8 cellular contexts compared by ENCODE assay signal in the genomic region with DNA sequence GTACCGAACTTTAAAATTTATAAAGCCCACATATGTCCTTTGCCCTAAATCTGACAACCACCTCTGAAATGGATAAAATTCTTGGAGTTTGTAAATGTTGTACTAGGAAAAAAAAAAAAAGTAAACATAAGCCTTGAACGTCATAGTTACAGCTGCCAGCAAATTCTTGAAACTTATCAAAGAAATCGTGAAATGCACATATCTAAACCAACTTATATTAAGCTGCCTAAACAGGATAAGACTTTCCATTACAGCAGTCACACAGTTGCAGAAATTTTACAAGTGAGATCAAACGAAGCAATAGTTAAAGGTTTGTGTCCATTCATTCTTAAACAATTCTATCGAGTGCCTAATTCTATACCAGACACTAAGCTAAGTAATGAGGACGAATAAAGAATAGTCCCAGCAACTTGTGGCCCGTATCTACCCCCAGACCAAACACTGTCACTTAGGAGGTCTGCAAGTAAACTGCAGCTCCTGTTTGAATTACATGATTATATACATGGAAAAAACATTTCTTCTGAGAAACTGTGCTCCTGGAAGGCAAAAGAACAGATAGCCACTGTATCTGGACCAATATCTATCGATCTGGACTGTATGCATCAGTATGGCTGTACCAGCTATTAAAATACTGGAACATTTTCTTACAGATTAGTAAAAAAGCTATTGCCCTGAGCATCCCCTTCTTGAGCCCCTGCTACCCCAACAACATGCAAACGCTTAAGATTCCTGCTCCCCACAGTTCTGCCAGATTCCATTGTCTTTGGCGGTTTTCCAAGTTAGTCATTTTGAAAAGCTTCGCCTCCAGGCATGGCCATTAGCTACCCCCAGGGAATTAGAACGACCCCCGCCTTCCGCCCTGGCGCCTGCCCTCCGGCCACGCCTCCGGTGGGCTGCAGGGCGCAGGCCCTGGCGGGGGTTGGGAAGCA. TPM values are rescaled to one million over a fixed set of nuclear protein-coding genes. Genes with fewer than 3 reads are reported as not detected.
A peak's percentile ranks its signal among the peaks of the same experiment; 100 is the strongest.
DNase-seq lines count a peak whose midpoint lies in the region; ATAC-seq, FAIRE-seq and TF ChIP-seq lines count a peak whose summit lies in the region.

No MANE protein-coding gene starts in this region.

- RAD21 ChIA-PET in GM12878 (lab: Charles Lee; ENCODE audit: unreplicated experiment): no interaction called here

- H4K8ac ChIP-seq in IMR-90 (ENCODE audit: low read depth in 2 of 2, low read length in 2 of 2): peak overlapping the region; percentile 63 to 92

- 0% methylated on average over 2 of the region's 20 CpGs; no CpG with 5 or more reads in 1 of the 2 experiments for WGBS in IMR-90 (ENCODE audit: extremely low coverage in 2 of 2, insufficient read length in 1 of 2), 2 experiments
- WGBS in GM12878 (ENCODE audit: insufficient coverage, insufficient replicate concordance, low lambda C conversion rate, missing lambda C conversion rate): 43% methylated on average over 20 of the region's 20 CpGs

- in situ Hi-C loops in IMR-90 (cut with MboI; ENCODE audit: low sequenced_read_pairs): no loop called here
- in situ Hi-C loops in GM12878 (cut with MboI): no loop called here

- peaks cover 0 to 12% of the 10 kb centered on the region in 2 experiments; a peak in 1 of 4 replicates for H3K79me1 ChIP-seq in IMR-90 (ENCODE audit: low read depth in 1 of 2, low read length in 2 of 2)

- peaks cover 14% of the 10 kb centered on the region for H3K79me2 ChIP-seq in GM12878 (ENCODE audit: control insufficient read depth, insufficient read depth, low read length)

- H4K20me1 ChIP-seq in IMR-90 (ENCODE audit: insufficient read depth, low read length): no peaks in the 10 kb centered on the region
- no peaks in the 10 kb centered on the region for H4K20me1 ChIP-seq in GM12878 (ENCODE audit: control insufficient read depth, insufficient read depth)

- peak overlapping the region; percentile 65; the same call in 1 of the 2 replicates for H3K14ac ChIP-seq in IMR-90 (replicated peaks; ENCODE audit: low read depth, low read length)

- TF ChIP-seq RAD21 in IMR-90 (IDR thresholded peaks at IDR 0.05; ENCODE audit: low read length) (no peak), GM12878 (IDR thresholded peaks at IDR 0.05; ENCODE audit: insufficient read depth, low read depth, low read length) (no peak)

- H3K36me3 ChIP-seq in IMR-90 (ENCODE audit: control insufficient read depth, insufficient read depth, low read length): no peaks in the 10 kb centered on the region
- H3K36me3 ChIP-seq in GM12878 (ENCODE audit: control insufficient read depth in 2 of 2, insufficient read depth in 2 of 2, low read length in 1 of 2): no peaks in the 10 kb centered on the region

- H3K4me2 ChIP-seq in IMR-90 (ENCODE audit: low read depth, low read length) (peak overlapping the region; percentile 99), GM12878 (ENCODE audit: control insufficient read depth, insufficient read depth) (no peak overlapping the region)

- peak overlapping the region; percentile 84 for H2BK120ac ChIP-seq in IMR-90 (ENCODE audit: low read depth, low read length)

- H3K4ac ChIP-seq in IMR-90 (ENCODE audit: low read depth, low read length): peak overlapping the region; percentile 61

- POLR2A ChIA-PET in IMR-90 (lab: Charles Lee; ENCODE audit: unreplicated experiment): no interaction called here
- POLR2A ChIA-PET in GM12878 (lab: Charles Lee): no interaction called here

- H2AK9ac ChIP-seq in IMR-90 (replicated peaks; ENCODE audit: low read depth, low read length, poor library complexity): no peak overlapping the region

- H4K5ac ChIP-seq in IMR-90 (ENCODE audit: low read depth, low read length): peak overlapping the region; percentile 96

- H3K9me1 ChIP-seq in IMR-90 (ENCODE audit: insufficient read depth, low read length): peaks cover 3% of the 10 kb centered on the region; the same call in 1 of the 2 replicates

- no peaks in the 10 kb centered on the region for H3K9me3 ChIP-seq in IMR-90 (ENCODE audit: control insufficient read depth, insufficient read depth, low read length)
- H3K9me3 ChIP-seq in GM12878 (replicated peaks; ENCODE audit: control insufficient read depth, insufficient read depth, low read length): no peaks in the 10 kb centered on the region

- DNase-seq in AG08395 (ENCODE audit: low spot score) (peak; percentile 27), IMR-90 (peak; percentile 90), GM12878 (ENCODE audit: low read depth, low spot score) (no peak), islet precursor cell (peak; percentile 61), superior temporal gyrus (ENCODE audit: extremely low spot score) (peak; percentile 36), NCI-H1694 (lab: John Stamatoyannopoulos, UW) (no peak)

- BruUV-seq in IMR-90 (replicated peaks; lab: Mats Ljungman, UMichigan): no TSS peak
- BruUV-seq in GM12878 (replicated peaks; lab: Mats Ljungman, UMichigan): no TSS peak

- intact Hi-C loops in IMR-90 (cut with micrococcal nuclease): no loop called here
- intact Hi-C loops in GM12878 (cut with micrococcal nuclease; ENCODE audit: unreplicated experiment): no loop called here

- H3K4me1 ChIP-seq in IMR-90 (ENCODE audit: control insufficient read depth, insufficient read depth, low read length) (peaks cover 12% of the 10 kb centered on the region), GM12878 (ENCODE audit: control insufficient read depth, insufficient read depth, low read length) (no peaks in the 10 kb centered on the region)

- peak overlapping the region; percentile 92 for H4K91ac ChIP-seq in IMR-90 (ENCODE audit: insufficient read depth, low read depth, low read length)

- H2BK15ac ChIP-seq in IMR-90 (ENCODE audit: low read depth, low read length): peak overlapping the region; percentile 39

- no peak for FAIRE-seq in GM12878 (lab: Jason Lieb, UNC)

- peak overlapping the region; percentile 58 for H2AFZ ChIP-seq in IMR-90 (replicated peaks; ENCODE audit: low read length, poor library complexity)
- H2AFZ ChIP-seq in GM12878 (ENCODE audit: control insufficient read depth, low read depth, low read length): no peak overlapping the region

- TF ChIP-seq EP300 in GM12878 (IDR thresholded peaks at IDR 0.05; ENCODE audit: borderline replicate concordance in 1 of 2, control insufficient read depth in 1 of 2, low read depth in 2 of 2, low read length in 2 of 2): no peak

- ATAC-seq in IMR-90 (ENCODE audit: low read depth) (peak; percentile 66), GM12878 (peak; percentile 25), GM18858 (IDR thresholded peaks at IDR 0.05; ENCODE audit: unreplicated experiment) (no peak), GM19397 (IDR thresholded peaks at IDR 0.05; ENCODE audit: unreplicated experiment) (no peak)

- peak overlapping the region; percentile 92 for H3K27ac ChIP-seq in IMR-90 (ENCODE audit: insufficient read depth, low read length)
- no peak overlapping the region for H3K27ac ChIP-seq in GM12878 (ENCODE audit: control insufficient read depth, insufficient read depth)

- dilution Hi-C loops in IMR-90 (cut with HindIII; ENCODE audit: low sequenced_read_pairs, unreplicated experiment): no loop called here

- peak overlapping the region; percentile 73 for H3K23ac ChIP-seq in IMR-90 (ENCODE audit: low read depth, low read length)

- peak overlapping the region; percentile 99 for H3K18ac ChIP-seq in IMR-90 (ENCODE audit: low read depth, low read length)

- peak overlapping the region; percentile 32 for H3K4me3 ChIP-seq in IMR-90 (ENCODE audit: insufficient read depth, low read depth, low read length)
- no peak overlapping the region for H3K4me3 ChIP-seq in GM12878

- peak overlapping the region; percentile 85 for H2BK20ac ChIP-seq in IMR-90 (ENCODE audit: low read depth, low read length)

- CTCF ChIA-PET in IMR-90 (lab: Yijun Ruan, JAX) (no interaction called here), GM12878 (lab: Yijun Ruan, JAX) (no interaction called here)

- SMC1A ChIA-PET in GM12878 (lab: Charles Lee; ENCODE audit: uncharacterized antibody, unreplicated experiment): no interaction called here

- H3K9ac ChIP-seq in IMR-90 (ENCODE audit: low read depth, low read length) (peak overlapping the region; percentile 73), GM12878 (ENCODE audit: control insufficient read depth, insufficient read depth, low read length) (no peak overlapping the region)

- H3K56ac ChIP-seq in IMR-90 (ENCODE audit: extremely low read depth, insufficient read depth, low read length): peak overlapping the region; percentile 76

- no peak for TF ChIP-seq CTCF in IMR-90 (conservative IDR thresholded peaks at IDR 0.05; ENCODE audit: low read depth, low read length)
- no peak for TF ChIP-seq CTCF in GM12878 (IDR thresholded peaks at IDR 0.05 in 2 of 3, conservative IDR thresholded peaks at IDR 0.05 in 1 of 3; ENCODE audit: control insufficient read depth in 2 of 3, extremely low read depth in 1 of 3, insufficient read depth in 1 of 3, low read depth in 3 of 3, low read length in 3 of 3)

- no peak for TF ChIP-seq POLR2A in IMR-90 (IDR thresholded peaks at IDR 0.05; ENCODE audit: low read depth, low read length)
- TF ChIP-seq POLR2A in GM12878 (IDR thresholded peaks at IDR 0.05; ENCODE audit: low read depth, low read length): no peak

- peak overlapping the region; percentile 100 for H2BK5ac ChIP-seq in IMR-90 (ENCODE audit: low read depth, low read length, poor library complexity, severe bottlenecking)

- H3K27me3 ChIP-seq in IMR-90 (ENCODE audit: control insufficient read depth, insufficient read depth, low read length): no peaks in the 10 kb centered on the region
- H3K27me3 ChIP-seq in GM12878 (replicated peaks in 1 of 2; ENCODE audit: control insufficient read depth in 2 of 2, insufficient read depth in 2 of 2, low read length in 1 of 2): no peaks in the 10 kb centered on the region

- H2AK5ac ChIP-seq in IMR-90 (ENCODE audit: low read depth, low read length): peak overlapping the region; percentile 14; the same call in 1 of the 2 replicates

RNA-seq across cellular contexts. Expression of a gene that starts 3.4 kb away (rescaled TPM):
- total RNA-seq in IMR-90 (2012; rRNA removed) (57.4 and 78.9 TPM in 2 replicates), GM12878 (2014; rRNA removed) (20.4 and 25.1 TPM in 2 replicates), GM12878 (2014; rRNA removed; fragmentation: Illumina TruSeq; extraction: Trizol) (28.0 and 29.0 TPM in 2 replicates), GM12878 (2021) (21.0 and 21.7 TPM in 2 replicates)
- polyA plus RNA-seq in IMR-90 (2012; rRNA removed) (26.7 and 35.9 TPM in 2 replicates), GM12878 (2011; rRNA removed) (24.6 and 36.7 TPM in 2 replicates), GM12878 (2014; fragmentation: Illumina TruSeq; extraction: Trizol) (30.0 and 34.0 TPM in 2 replicates), GM12878 (2014; fragmentation: Nextera tagmentation; extraction: Ambion mirVana) (10 to 100 TPM; 27.4 to 36.7 TPM), GM12878 (2014; rRNA removed) (17.2 and 19.8 TPM in 2 replicates), GM12878 (2016; fragmentation: Nextera tagmentation; extraction: Ambion mirVana) (10 to 100 TPM; 41.2 to 41.5 TPM)
- 9.3 and 10.0 TPM in 2 replicates for polyA plus RNA-seq in IMR-90 (2012; cell fraction: cytosol; rRNA removed)
- polyA plus RNA-seq in IMR-90 (2012; cell fraction: nucleus; rRNA removed; ENCODE audit: low replicate concordance): 10.0 and 60.5 TPM in 2 replicates
- 48.9 and 55.9 TPM in 2 replicates for total RNA-seq in GM12878 (2013; cell fraction: nucleolus; rRNA removed)
- polyA plus RNA-seq in GM12878 (2011; ENCODE audit: low read depth): 15.5 TPM
- 9.6 and 10.7 TPM in 2 replicates for polyA plus RNA-seq in GM12878 (2011; cell fraction: cytosol; rRNA removed)
- 15.8 and 15.9 TPM in 2 replicates for polyA plus RNA-seq in GM12878 (2011; cell fraction: nucleus; rRNA removed)
- polyA plus RNA-seq in GM12878 (2012): 24.3 and 27.8 TPM in 2 replicates
- polyA minus RNA-seq in GM12878 (2011; rRNA and poly(A)+ RNA removed): 18.8 and 23.6 TPM in 2 replicates
- 6.7 and 8.1 TPM in 2 replicates for polyA minus RNA-seq in GM12878 (2011; cell fraction: cytosol; rRNA and poly(A)+ RNA removed)
- polyA minus RNA-seq in GM12878 (2011; cell fraction: nucleus; rRNA and poly(A)+ RNA removed): 20.1 and 28.0 TPM in 2 replicates

Comparison
In these comparisons a context has a peak if more than half of its experiments do, and no peak if none do; other contexts are left out.
1. DNase-seq: peak in AG08395 (single experiment), IMR-90 (single experiment), islet precursor cell (single experiment) and superior temporal gyrus (single experiment); none in GM12878 (single experiment) and NCI-H1694 (single experiment).
2. ATAC-seq: peak in IMR-90 (single experiment) and GM12878 (single experiment); none in GM18858 (single experiment) and GM19397 (single experiment).